ENCODE assay signal across 8 cellular contexts in genomic region chr18:59996370-59996966, GRCh38.
DNase-seq lines count a peak whose midpoint lies in the region; ATAC-seq, FAIRE-seq and TF ChIP-seq lines count a peak whose summit lies in the region.

No MANE protein-coding gene starts in this region.

- no peaks in the 10 kb centered on the region for H3K36me3 ChIP-seq in brain microvascular endothelial cell (replicated peaks)

- peak; percentile 26 for FAIRE-seq in GM18507 (lab: Jason Lieb, UNC)

- peaks cover 4% of the 10 kb centered on the region for H3K9me3 Mint-ChIP-seq in memory B cell

- peak; percentile 90 for TF ChIP-seq CTCF in brain microvascular endothelial cell (IDR thresholded peaks at IDR 0.05; ENCODE audit: low read depth, low read length, missing control alignments)

- no peak overlapping the region for H3K4me3 Mint-ChIP-seq in memory B cell

- no peaks in the 10 kb centered on the region for H3K4me1 Mint-ChIP-seq in memory B cell

- H3K27me3 ChIP-seq in brain microvascular endothelial cell (replicated peaks): peaks cover 3% of the 10 kb centered on the region

- H3K27ac ChIP-seq in brain microvascular endothelial cell: no peak overlapping the region

- peak; percentile 62 for ATAC-seq in HG03064 (IDR thresholded peaks at IDR 0.05; ENCODE audit: low read depth, unreplicated experiment)
- ATAC-seq in memory B cell (ENCODE audit: low read depth): peak; percentile 46

- H3K36me3 Mint-ChIP-seq in memory B cell: no peaks in the 10 kb centered on the region

- in situ Hi-C loops in brain microvascular endothelial cell (cut with HindIII; ENCODE audit: low pct_ligation_motif_present, low sequenced_read_pairs): no loop called here

- H3K27ac Mint-ChIP-seq in memory B cell: no peak overlapping the region

- H3K27me3 Mint-ChIP-seq in memory B cell: peaks cover 5% of the 10 kb centered on the region

- peak; percentile 62 for DNase-seq in Ammon's horn (ENCODE audit: low spot score)
- DNase-seq in GM18507 (ENCODE audit: extremely low spot score, insufficient read length, low read depth): no peak
- DNase-seq in NCI-H2171 treated with DMSO at 0.1 percent for 48 hours (lab: John Stamatoyannopoulos, UW): peak; percentile 73
- peak; percentile 57 for DNase-seq in brain microvascular endothelial cell
- DNase-seq in memory B cell (ENCODE audit: low spot score in 2 of 2): no peak
- DNase-seq in activated gamma-delta T cell (lab: John Stamatoyannopoulos, UW): no peak
- no peak for DNase-seq in activated CD4-positive, CD25-positive, alpha-beta regulatory T cell treated with anti-CD3 and anti-CD28 coated beads, Interleukin-2, amount 50 U/mL, for 72 hours

- no peak overlapping the region for H3K4me3 ChIP-seq in brain microvascular endothelial cell (ENCODE audit: low read depth, low read length)

Comparison
In these comparisons a context has a peak if more than half of its experiments do, and no peak if none do; other contexts are left out.
1. DNase-seq: peak in Ammon's horn (single experiment), NCI-H2171 treated with DMSO at 0.1 percent for 48 hours (single experiment) and brain microvascular endothelial cell (single experiment); none in GM18507 (single experiment), memory B cell (0 of 2), activated gamma-delta T cell (single experiment) and activated CD4-positive, CD25-positive, alpha-beta regulatory T cell treated with anti-CD3 and anti-CD28 coated beads, Interleukin-2, amount 50 U/mL, for 72 hours (single experiment).